13 cellular contexts compared by ENCODE assay signal in genomic region chr1:222124602-222125001, GRCh38.
DNase-seq lines count a peak whose midpoint lies in the region; ATAC-seq, FAIRE-seq and TF ChIP-seq lines count a peak whose summit lies in the region.
"Had no signal": no experiment of that assay in that cellular context is flagged by ENCODE, and none has a peak within 500 bp of the region (broad histone marks: within the 10 kb centered on the region; RNA-seq: fewer than 3 reads in every experiment).

No MANE protein-coding gene starts in this region.

- H3K9me1 ChIP-seq in keratinocyte (ENCODE audit: control insufficient read depth, extremely low read depth, insufficient read depth, low read length) = no peaks in the 10 kb centered on the region

- no peak for ATAC-seq in HG02852 (IDR thresholded peaks at IDR 0.05; ENCODE audit: unreplicated experiment)
- ATAC-seq: left ventricle myocardium superior had no signal

- H3K4me3 ChIP-seq in BJ (ENCODE audit: low read depth, low read length) (no peak overlapping the region), WERI-Rb-1 (ENCODE audit: low read depth, low read length) (no peak overlapping the region), keratinocyte (ENCODE audit: control insufficient read depth in 2 of 3, extremely low read depth in 1 of 3, insufficient read depth in 2 of 3, low read depth in 1 of 3, low read length in 3 of 3) (no peak overlapping the region)
- H3K4me3 ChIP-seq: BLaER1 treated with 17β-estradiol and CSF1 and Interleukin-3, amounts not matched to agents 10 nM and 100 nM; esophagus muscularis mucosa had no signal

- POLR2A ChIA-PET in BJ (lab: Charles Lee) = no interaction called here
- POLR2A ChIA-PET in HEK293T (lab: Yijun Ruan, JAX) = no interaction called here

- no peaks in the 10 kb centered on the region for H3K4me1 ChIP-seq in keratinocyte (ENCODE audit: control insufficient read depth, extremely low read depth, insufficient read depth, low read length)
- H3K4me1 ChIP-seq: BLaER1 treated with 17β-estradiol and CSF1 and Interleukin-3, amounts not matched to agents 10 nM and 100 nM; esophagus muscularis mucosa had no signal

- no peak overlapping the region for H3K9ac ChIP-seq in keratinocyte (ENCODE audit: control insufficient read depth, extremely low read depth, insufficient read depth, low read length)
- H3K9ac ChIP-seq: BLaER1 treated with 17β-estradiol and CSF1 and Interleukin-3, amounts not matched to agents 10 nM and 100 nM had no signal

- DNase-seq in BJ (ENCODE audit: low read depth) = no peak
- DNase-seq in HuH-7 (ENCODE audit: low spot score) = peak; percentile 14
- DNase-seq in WERI-Rb-1 = no peak
- no peak for DNase-seq in keratinocyte (ENCODE audit: low read depth, low spot score)
- no peak for DNase-seq in DMS79 (lab: John Stamatoyannopoulos, UW)
- no peak for DNase-seq in substantia nigra (lab: John Stamatoyannopoulos, UW)
- DNase-seq in HEK293T (ENCODE audit: extremely low spot score) = no peak
- DNase-seq: anterior cingulate cortex, left ventricle myocardium superior, NCI-H526 treated with DMSO at 0.1 percent for 48 hours had no signal

- H3K9me3 ChIP-seq in WERI-Rb-1 (ENCODE audit: severe bottlenecking) = no peaks in the 10 kb centered on the region
- no peaks in the 10 kb centered on the region for H3K9me3 ChIP-seq in keratinocyte (ENCODE audit: control insufficient read depth, low read depth, low read length)
- H3K9me3 ChIP-seq: BLaER1 treated with 17β-estradiol and CSF1 and Interleukin-3, amounts not matched to agents 10 nM and 100 nM; esophagus muscularis mucosa had no signal

- no peaks in the 10 kb centered on the region for H3K79me2 ChIP-seq in keratinocyte (ENCODE audit: control insufficient read depth, insufficient read depth, low read length)

- H3K27me3 ChIP-seq in BJ (ENCODE audit: control insufficient read depth, insufficient read depth, low read length) (no peaks in the 10 kb centered on the region), WERI-Rb-1 (ENCODE audit: insufficient read depth, low read depth, severe bottlenecking) (no peaks in the 10 kb centered on the region), keratinocyte (ENCODE audit: control insufficient read depth, extremely low read depth, insufficient read depth, low read length) (no peaks in the 10 kb centered on the region)
- H3K27me3 ChIP-seq: BLaER1 treated with 17β-estradiol and CSF1 and Interleukin-3, amounts not matched to agents 10 nM and 100 nM; esophagus muscularis mucosa had no signal

- H3K36me3 ChIP-seq in BJ (ENCODE audit: control insufficient read depth, insufficient read depth, low read length) = no peaks in the 10 kb centered on the region
- no peaks in the 10 kb centered on the region for H3K36me3 ChIP-seq in WERI-Rb-1
- H3K36me3 ChIP-seq in keratinocyte (ENCODE audit: control insufficient read depth in 2 of 2, extremely low read depth in 1 of 2, insufficient read depth in 2 of 2, low read length in 2 of 2) = no peaks in the 10 kb centered on the region
- H3K36me3 ChIP-seq: BLaER1 treated with 17β-estradiol and CSF1 and Interleukin-3, amounts not matched to agents 10 nM and 100 nM; esophagus muscularis mucosa had no signal

- CTCF ChIA-PET in BJ (lab: Yijun Ruan, JAX) = interaction anchor here (1.0 to 1.7 kb wide), 6 partner anchors 10 to 574 kb away, joined by 3 to 4 read pairs (median 3); partner anchors contain the start of gene DUSP10
- CTCF ChIA-PET in HEK293T (lab: Yijun Ruan, JAX) = interaction anchor here (0.6 to 0.7 kb wide), 2 partner anchors 264 to 331 kb away, joined by 3 to 5 read pairs; no protein-coding TSS in a partner anchor

- no peak overlapping the region for H2AFZ ChIP-seq in keratinocyte (ENCODE audit: control insufficient read depth, low read length)

- no peak overlapping the region for H3K4me2 ChIP-seq in keratinocyte (ENCODE audit: control insufficient read depth, extremely low read depth, insufficient read depth, low read depth, low read length)
- H3K4me2 ChIP-seq: BLaER1 treated with 17β-estradiol and CSF1 and Interleukin-3, amounts not matched to agents 10 nM and 100 nM had no signal

- dilution Hi-C loops in keratinocyte (cut with MboI; ENCODE audit: extremely low pct_ligation_motif_present, low sequenced_read_pairs) = no loop called here

- TF ChIP-seq CTCF in BJ (IDR thresholded peaks at IDR 0.05; ENCODE audit: insufficient read depth, low read depth, low read length) (peak; percentile 39), WERI-Rb-1 (IDR thresholded peaks at IDR 0.05; ENCODE audit: low read depth, low read length) (peak; percentile 28; the same call in 1 of the 2 replicates), keratinocyte (optimal IDR thresholded peaks at IDR 0.05 in 1 of 3, IDR thresholded peaks at IDR 0.05 in 1 of 3, conservative IDR thresholded peaks at IDR 0.05 in 1 of 3; ENCODE audit: extremely low read depth in 1 of 3, insufficient read depth in 2 of 3, low read length in 3 of 3) (peak; percentile 38 to 65 (median 59))

- H4K20me1 ChIP-seq in keratinocyte (ENCODE audit: control insufficient read depth, extremely low read depth, insufficient read depth, low read length) = no peaks in the 10 kb centered on the region
- H4K20me1 ChIP-seq: BLaER1 treated with 17β-estradiol and CSF1 and Interleukin-3, amounts not matched to agents 10 nM and 100 nM had no signal

- H3K27ac ChIP-seq in WERI-Rb-1 (no peak overlapping the region), keratinocyte (ENCODE audit: control insufficient read depth, insufficient read depth, low read length) (no peak overlapping the region), substantia nigra (ENCODE audit: low read depth, low read length, poor library complexity, severe bottlenecking) (no peak overlapping the region)
- H3K27ac ChIP-seq: BLaER1 treated with 17β-estradiol and CSF1 and Interleukin-3, amounts not matched to agents 10 nM and 100 nM; esophagus muscularis mucosa had no signal

- FAIRE-seq in keratinocyte (lab: Jason Lieb, UNC) = no peak

TF ChIP-seq in HEK293T, 16 proteins besides CTCF, POLR2A, EP300 and RAD21:
- no peak for TF ChIP-seq ELF4 (IDR thresholded peaks at IDR 0.05)
- no peak for TF ChIP-seq SUZ12 (IDR thresholded peaks at IDR 0.05)
- TF ChIP-seq BHLHE40 (IDR thresholded peaks at IDR 0.05; ENCODE audit: borderline replicate concordance) = no peak
- no peak for TF ChIP-seq NFRKB (IDR thresholded peaks at IDR 0.05)
- TF ChIP-seq TARDBP (IDR thresholded peaks at IDR 0.05) = no peak
- no peak for TF ChIP-seq FOXM1 (IDR thresholded peaks at IDR 0.05; ENCODE audit: borderline replicate concordance)
- no peak for TF ChIP-seq SP1 (IDR thresholded peaks at IDR 0.05)
- no peak for TF ChIP-seq FOXK2 (IDR thresholded peaks at IDR 0.05)
- TF ChIP-seq PKNOX1 (IDR thresholded peaks at IDR 0.05) = no peak
- no peak for TF ChIP-seq HDGF (IDR thresholded peaks at IDR 0.05; ENCODE audit: borderline replicate concordance)
